Comparison of ENCODE assay signal across 9 cellular contexts in genomic region chr13:99431927-99432636, GRCh38.
DNase-seq lines count a peak whose midpoint lies in the region; ATAC-seq, FAIRE-seq and TF ChIP-seq lines count a peak whose summit lies in the region.
"Had no signal": no experiment of that assay in that cellular context is flagged by ENCODE, and none has a peak within 500 bp of the region (broad histone marks: within the 10 kb centered on the region; RNA-seq: fewer than 3 reads in every experiment).

No MANE protein-coding gene starts in this region.

- dilution Hi-C loops in mammary epithelial cell (cut with HindIII; ENCODE audit: low sequenced_read_pairs) = no loop called here

- H4K20me1 ChIP-seq in mammary epithelial cell (ENCODE audit: insufficient read depth, low read length) = no peaks in the 10 kb centered on the region

- H3K9me3 ChIP-seq in mammary epithelial cell (replicated peaks; ENCODE audit: insufficient read depth, low read length) (no peaks in the 10 kb centered on the region), pancreas (no peaks in the 10 kb centered on the region)

- peaks cover 10% of the 10 kb centered on the region for H3K4me1 ChIP-seq in mammary epithelial cell (ENCODE audit: insufficient read depth, low read length)
- no peaks in the 10 kb centered on the region for H3K4me1 ChIP-seq in pancreas

- peaks cover 4 to 7% (median 4%) of the 10 kb centered on the region in 3 donors for H3K27me3 Mint-ChIP-seq in CD14-positive monocyte (ENCODE audit: low read depth in 3 of 3)
- H3K27me3 Mint-ChIP-seq in stimulated activated memory B cell treated with anti-CD40 and anti-IgM and Interleukin-4, amounts not matched to agents 10 μg/mL and 1 μg/mL and 100 μg/mL, for 72 hours = no peaks in the 10 kb centered on the region

- H3K9ac ChIP-seq in mammary epithelial cell (ENCODE audit: insufficient read depth, low read length) = no peak overlapping the region

- peaks cover 0 to 2% of the 10 kb centered on the region in 2 donors for H3K36me3 Mint-ChIP-seq in CD14-positive monocyte
- H3K36me3 Mint-ChIP-seq in stimulated activated memory B cell treated with anti-CD40 and anti-IgM and Interleukin-4, amounts not matched to agents 10 μg/mL and 1 μg/mL and 100 μg/mL, for 72 hours = no peaks in the 10 kb centered on the region

- no TSS peak for BruUV-seq in mammary epithelial cell (replicated peaks; lab: Mats Ljungman, UMichigan)

- POLR2A ChIA-PET in RWPE1 (lab: Yijun Ruan, JAX; ENCODE audit: low non-redundant PET) = no interaction called here

- ATAC-seq in GM19463 (IDR thresholded peaks at IDR 0.05; ENCODE audit: unreplicated experiment) = peak; percentile 24
- peak; percentile 19 for ATAC-seq in HG03565 (IDR thresholded peaks at IDR 0.05; ENCODE audit: unreplicated experiment)
- ATAC-seq in stimulated activated memory B cell treated with anti-CD40 and anti-IgM and Interleukin-4, amounts not matched to agents 10 μg/mL and 1 μg/mL and 100 μg/mL, for 72 hours = peak; percentile 51
- ATAC-seq in pancreas = no peak

- in situ Hi-C loops in mammary epithelial cell (cut with MboI; ENCODE audit: low sequenced_read_pairs in 2 of 2) = loop anchor here (10.0 kb wide), 3 partner anchors 157 to 257 kb away; no protein-coding TSS in a partner anchor

- WGBS in mammary epithelial cell (ENCODE audit: low coverage, missing lambda C conversion rate) = 98% methylated on average over 18 of the region's 18 CpGs
- 67 to 81% methylated on average over 18 of the region's 18 CpGs for WGBS in pancreas, 2 donors

- FAIRE-seq in pancreas (lab: Jason Lieb, UNC) = no peak
- FAIRE-seq: colon had no signal

- H3K36me3 ChIP-seq in mammary epithelial cell (ENCODE audit: insufficient read depth, low read length) (no peaks in the 10 kb centered on the region), pancreas (no peaks in the 10 kb centered on the region)

- peak overlapping the region; percentile 74 for H3K4me2 ChIP-seq in mammary epithelial cell (ENCODE audit: insufficient read depth, low read depth, low read length)

- H3K27ac ChIP-seq in mammary epithelial cell (ENCODE audit: insufficient read depth, low read depth, low read length) (no peak overlapping the region), pancreas (peak overlapping the region in 1 of 4 donors; percentile 47), RWPE1 (no peak overlapping the region)

- CTCF ChIA-PET in mammary epithelial cell (lab: Charles Lee; ENCODE audit: low non-redundant PET) (no interaction called here), RWPE1 (lab: Yijun Ruan, JAX) (no interaction called here)

- no peaks in the 10 kb centered on the region for H3K79me2 ChIP-seq in mammary epithelial cell (ENCODE audit: insufficient read depth, low read length)

- H3K27me3 ChIP-seq in mammary epithelial cell (ENCODE audit: insufficient read depth, low read length) = no peaks in the 10 kb centered on the region
- H3K27me3 ChIP-seq in pancreas = no peaks in the 10 kb centered on the region

- peaks cover 0 to 2% (median 0%) of the 10 kb centered on the region in 7 donors for H3K9me3 Mint-ChIP-seq in CD14-positive monocyte
- H3K9me3 Mint-ChIP-seq in stimulated activated memory B cell treated with anti-CD40 and anti-IgM and Interleukin-4, amounts not matched to agents 10 μg/mL and 1 μg/mL and 100 μg/mL, for 72 hours = peaks cover 3% of the 10 kb centered on the region

- H3K4me1 Mint-ChIP-seq in CD14-positive monocyte = peaks cover 47% of the 10 kb centered on the region
- H3K4me1 Mint-ChIP-seq in stimulated activated memory B cell treated with anti-CD40 and anti-IgM and Interleukin-4, amounts not matched to agents 10 μg/mL and 1 μg/mL and 100 μg/mL, for 72 hours = peaks cover 79% of the 10 kb centered on the region

- H3K4me3 Mint-ChIP-seq in CD14-positive monocyte = peak overlapping the region; percentile 68 to 76
- peak overlapping the region; percentile 62 for H3K4me3 Mint-ChIP-seq in stimulated activated memory B cell treated with anti-CD40 and anti-IgM and Interleukin-4, amounts not matched to agents 10 μg/mL and 1 μg/mL and 100 μg/mL, for 72 hours

- intact Hi-C loops in CD14-positive monocyte (cut with micrococcal nuclease) (loop anchor here in 1 of 2 donors (5.0 kb wide), 1 partner anchor 120 kb away; no protein-coding TSS in a partner anchor), mammary epithelial cell (cut with micrococcal nuclease) (no loop called here), pancreas (cut with DNase I) (loop anchor here in 1 of 3 donors (10.0 kb wide), 1 partner anchor 167 kb away; no protein-coding TSS in a partner anchor)

- TF ChIP-seq CTCF in CD14-positive monocyte (IDR thresholded peaks at IDR 0.05) (no peak), mammary epithelial cell (conservative IDR thresholded peaks at IDR 0.05 in 1 of 2, IDR thresholded peaks at IDR 0.05 in 1 of 2; ENCODE audit: extremely low read depth in 1 of 2, insufficient read depth in 1 of 2, low read depth in 1 of 2, low read length in 2 of 2) (no peak), pancreas (IDR thresholded peaks at IDR 0.05) (no peak), RWPE1 (conservative IDR thresholded peaks at IDR 0.05; ENCODE audit: low read depth) (no peak)

- H2AFZ ChIP-seq in mammary epithelial cell (ENCODE audit: low read depth, low read length) = peak overlapping the region; percentile 85

- H3K27ac Mint-ChIP-seq in CD14-positive monocyte = peak overlapping the region; percentile 98 to 100 (median 99)
- peak overlapping the region; percentile 93 for H3K27ac Mint-ChIP-seq in stimulated activated memory B cell treated with anti-CD40 and anti-IgM and Interleukin-4, amounts not matched to agents 10 μg/mL and 1 μg/mL and 100 μg/mL, for 72 hours

- H3K4me3 ChIP-seq in mammary epithelial cell (replicated peaks in 1 of 3; ENCODE audit: insufficient read depth in 1 of 3, low read depth in 2 of 3, low read length in 3 of 3) (peak overlapping the region in 1 of 3 experiments; percentile 13), pancreas (peak overlapping the region in 1 of 4 donors; percentile 10)

- DNase-seq in CD14-positive monocyte (ENCODE audit: low spot score) (no peak), mammary epithelial cell (no peak), GM19240 (ENCODE audit: insufficient read length, low spot score) (no peak), pancreas (no peak), RWPE1 (ENCODE audit: low spot score) (no peak)

Comparison
In these comparisons a context has a peak if more than half of its experiments do, and no peak if none do; other contexts are left out.
1. ATAC-seq: peak in GM19463 (single experiment), HG03565 (single experiment) and stimulated activated memory B cell treated with anti-CD40 and anti-IgM and Interleukin-4, amounts not matched to agents 10 μg/mL and 1 μg/mL and 100 μg/mL, for 72 hours (single experiment); none in pancreas (0 of 4).